ENCODE assay signal across 24 cellular contexts in the genomic region with DNA sequence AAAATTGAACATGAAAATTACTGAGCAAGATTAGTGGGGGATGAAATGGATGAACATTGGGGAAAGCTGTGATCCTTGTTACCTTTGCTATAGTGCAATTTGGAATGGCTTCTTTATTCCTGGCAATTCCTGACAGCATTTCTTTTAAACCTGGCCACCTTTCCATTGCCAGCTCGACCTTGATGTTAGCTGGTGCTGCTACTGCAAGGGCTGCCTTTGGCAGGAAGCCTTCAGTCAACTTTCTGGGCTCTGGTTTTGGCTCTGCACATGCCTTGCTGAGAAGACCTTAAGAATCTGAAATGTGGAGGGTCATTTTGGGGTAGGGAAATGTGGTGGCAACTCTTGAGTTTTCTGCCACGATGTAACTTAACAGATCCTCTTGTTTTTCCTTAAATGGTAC.
DNase-seq lines count a peak whose midpoint lies in the region; ATAC-seq and TF ChIP-seq lines count a peak whose summit lies in the region.
"Had no signal": no experiment of that assay in that cellular context is flagged by ENCODE, and none has a peak within 500 bp of the region (broad histone marks: within the 10 kb centered on the region; RNA-seq: fewer than 3 reads in every experiment).

No MANE protein-coding gene starts in this region.

- no peak overlapping the region for H3T11ph ChIP-seq in H9 (ENCODE audit: low read length)

- H2AFZ ChIP-seq in H9 (ENCODE audit: low read length) = no peak overlapping the region

- no peak overlapping the region for H3K23ac ChIP-seq in H9 (ENCODE audit: insufficient read length, low read depth, low read length)

- H2BK15ac ChIP-seq in H9 (ENCODE audit: low read depth, low read length) = no peak overlapping the region

- no peaks in the 10 kb centered on the region for H3K9me3 ChIP-seq in CD4-positive, alpha-beta memory T cell (ENCODE audit: control insufficient read depth in 1 of 2, low read length in 2 of 2)
- H3K9me3 ChIP-seq in H9 (ENCODE audit: control insufficient read depth, low read depth, low read length) = no peaks in the 10 kb centered on the region
- H3K9me3 ChIP-seq: colonic mucosa, mucosa of descending colon had no signal

- DNase-seq in CD4-positive, alpha-beta memory T cell = no peak
- DNase-seq in H9 (no peak), cerebellar cortex (ENCODE audit: low spot score) (peak; percentile 78), amniotic stem cell (lab: John Stamatoyannopoulos, UW) (no peak), GM10248 (ENCODE audit: extremely low spot score) (no peak)
- no peak for DNase-seq in naive thymus-derived CD8-positive, alpha-beta T cell
- DNase-seq: activated CD8-positive, alpha-beta memory T cell treated with anti-CD3 and anti-CD28 coated beads, Interleukin-2, amount 50 U/mL, for 4 hours; activated naive CD8-positive, alpha-beta T cell treated with anti-CD3 and anti-CD28 coated beads, Interleukin-2, amount 10 ng/mL, durations not matched to agents 7 days and 5 days; colonic mucosa; COR-L47; effector memory CD4-positive, alpha-beta T cell; foreskin fibroblast; HCEC 1CT; hippocampal formation; mucosa of descending colon; NCI-H1092 treated with DMSO at 0.1 percent for 48 hours; NCI-H1930; posterior cingulate gyrus; stimulated activated CD4-positive, alpha-beta T cell treated with anti-CD3 and anti-CD28 coated beads, Interleukin-15, amount 100 ng/mL, for 24 hours; stimulated activated naive CD8-positive, alpha-beta T cell treated with anti-CD3 and anti-CD28 coated beads, Interleukin-15, amount 100 ng/mL, for 72 hours; T-helper 9 cell; trophoblast cell had no signal

- intact Hi-C loops in CD4-positive, alpha-beta memory T cell (cut with micrococcal nuclease) = no loop called here

- H3K27me3 ChIP-seq in CD4-positive, alpha-beta memory T cell (ENCODE audit: insufficient read depth, low read length) = no peaks in the 10 kb centered on the region
- no peaks in the 10 kb centered on the region for H3K27me3 ChIP-seq in H9 (ENCODE audit: insufficient read depth, low read length)
- H3K27me3 ChIP-seq: colonic mucosa had no signal

- no peaks in the 10 kb centered on the region for H3K36me3 ChIP-seq in CD4-positive, alpha-beta memory T cell (ENCODE audit: insufficient read depth, low read length)
- H3K36me3 ChIP-seq: colonic mucosa had no signal

- WGBS in H9 (ENCODE audit: extremely low coverage, insufficient read length, low lambda C conversion rate) = no CpG with 5 or more reads among the region's 2 CpGs

- no peak overlapping the region for H3K4ac ChIP-seq in H9 (ENCODE audit: low read depth, low read length)

- no peak overlapping the region for H3K27ac ChIP-seq in CD4-positive, alpha-beta memory T cell (ENCODE audit: low read depth, low read length)
- no peak overlapping the region for H3K27ac ChIP-seq in H9 (ENCODE audit: insufficient read length, low read depth, low read length)
- H3K27ac ChIP-seq: colonic mucosa had no signal

- H3K4me2 ChIP-seq in H9 (ENCODE audit: insufficient read depth, insufficient read length, low read length) = no peak overlapping the region

- H3K79me1 ChIP-seq in H9 (ENCODE audit: insufficient read depth, low read depth, low read length, poor library complexity, severe bottlenecking) = no peaks in the 10 kb centered on the region

- H3K27ac Mint-ChIP-seq in CD4-positive, alpha-beta memory T cell = peak overlapping the region in 5 of 7 donors; percentile 38 to 77 (median 57)
- H3K27ac Mint-ChIP-seq in H9 = peak overlapping the region in 2 of 3 experiments; percentile 10 to 50; a peak in 1 of 7 replicates
- peak overlapping the region in 8 of 10 donors; percentile 2 to 60 (median 33) for H3K27ac Mint-ChIP-seq in naive thymus-derived CD8-positive, alpha-beta T cell
- H3K27ac Mint-ChIP-seq: activated naive CD8-positive, alpha-beta T cell treated with anti-CD3 and anti-CD28 coated beads, Interleukin-2, amount 10 ng/mL, durations not matched to agents 7 days and 5 days; stimulated activated naive CD8-positive, alpha-beta T cell treated with anti-CD3 and anti-CD28 coated beads, Interleukin-15, amount 100 ng/mL, for 72 hours had no signal

- H3K14ac ChIP-seq in H9 (ENCODE audit: insufficient read depth, low read length) = no peak overlapping the region

- H2BK12ac ChIP-seq in H9 (ENCODE audit: insufficient read length, low read depth, low read length) = no peak overlapping the region

- no peak overlapping the region for H2BK120ac ChIP-seq in H9 (ENCODE audit: low read depth, low read length, poor library complexity, severe bottlenecking)

- TF ChIP-seq CTCF in H9 (conservative IDR thresholded peaks at IDR 0.05) = no peak
- no peak for TF ChIP-seq CTCF in GM10248 (IDR thresholded peaks at IDR 0.05; ENCODE audit: control extremely low read depth, extremely low read depth, low read depth, missing control alignments)

- no peaks in the 10 kb centered on the region for H3K9me3 Mint-ChIP-seq in CD4-positive, alpha-beta memory T cell
- no peaks in the 10 kb centered on the region for H3K9me3 Mint-ChIP-seq in H9
- no peaks in the 10 kb centered on the region for H3K9me3 Mint-ChIP-seq in naive thymus-derived CD8-positive, alpha-beta T cell
- H3K9me3 Mint-ChIP-seq: activated naive CD8-positive, alpha-beta T cell treated with anti-CD3 and anti-CD28 coated beads, Interleukin-2, amount 10 ng/mL, durations not matched to agents 7 days and 5 days; neural crest cell; stimulated activated naive CD8-positive, alpha-beta T cell treated with anti-CD3 and anti-CD28 coated beads, Interleukin-15, amount 100 ng/mL, for 72 hours had no signal

- H3K4me1 Mint-ChIP-seq in CD4-positive, alpha-beta memory T cell = peaks cover 29 to 73% (median 49%) of the 10 kb centered on the region in 4 donors
- H3K4me1 Mint-ChIP-seq in H9 = peaks cover 3 to 4% of the 10 kb centered on the region in 2 experiments; a peak in 3 of 4 replicates
- peaks cover 38 to 84% (median 70%) of the 10 kb centered on the region in 4 donors for H3K4me1 Mint-ChIP-seq in naive thymus-derived CD8-positive, alpha-beta T cell
- H3K4me1 Mint-ChIP-seq: neural crest cell had no signal

- no peak overlapping the region for H3K4me3 Mint-ChIP-seq in CD4-positive, alpha-beta memory T cell
- H3K4me3 Mint-ChIP-seq in H9 = no peak overlapping the region
- no peak overlapping the region for H3K4me3 Mint-ChIP-seq in naive thymus-derived CD8-positive, alpha-beta T cell
- H3K4me3 Mint-ChIP-seq: activated naive CD8-positive, alpha-beta T cell treated with anti-CD3 and anti-CD28 coated beads, Interleukin-2, amount 10 ng/mL, durations not matched to agents 7 days and 5 days; neural crest cell; stimulated activated naive CD8-positive, alpha-beta T cell treated with anti-CD3 and anti-CD28 coated beads, Interleukin-15, amount 100 ng/mL, for 72 hours had no signal

- H3K23me2 ChIP-seq in H9 (ENCODE audit: insufficient read length, low read depth, low read length, poor library complexity, severe bottlenecking) = no peaks in the 10 kb centered on the region

- H2AK5ac ChIP-seq in H9 (ENCODE audit: insufficient read length, low read length) = no peak overlapping the region

- no peaks in the 10 kb centered on the region for H3K27me3 Mint-ChIP-seq in CD4-positive, alpha-beta memory T cell
- H3K27me3 Mint-ChIP-seq in H9 (ENCODE audit: low read depth) = no peaks in the 10 kb centered on the region; the same call in 1 of the 2 replicates
- H3K27me3 Mint-ChIP-seq in naive thymus-derived CD8-positive, alpha-beta T cell = no peaks in the 10 kb centered on the region
- H3K27me3 Mint-ChIP-seq: activated naive CD8-positive, alpha-beta T cell treated with anti-CD3 and anti-CD28 coated beads, Interleukin-2, amount 10 ng/mL, durations not matched to agents 7 days and 5 days; stimulated activated naive CD8-positive, alpha-beta T cell treated with anti-CD3 and anti-CD28 coated beads, Interleukin-15, amount 100 ng/mL, for 72 hours had no signal

- H4K8ac ChIP-seq in H9 (replicated peaks; ENCODE audit: insufficient read length, low read depth, low read length) = no peak overlapping the region

- no peak overlapping the region for H2BK20ac ChIP-seq in H9 (ENCODE audit: low read depth, low read length, poor library complexity, severe bottlenecking)

- no peak overlapping the region for H3K9ac ChIP-seq in H9 (ENCODE audit: extremely low read depth, insufficient read length, low read length)

- no peak overlapping the region for H3K56ac ChIP-seq in H9 (ENCODE audit: insufficient read length, low read depth, low read length)

- H2BK5ac ChIP-seq in H9 (ENCODE audit: insufficient read length, low read length) = no peak overlapping the region

- peaks cover 4 to 5% of the 10 kb centered on the region in 2 donors for H3K36me3 Mint-ChIP-seq in CD4-positive, alpha-beta memory T cell
- peaks cover 0 to 1% (median 0%) of the 10 kb centered on the region in 3 experiments; a peak in 1 of 7 replicates for H3K36me3 Mint-ChIP-seq in H9 (ENCODE audit: insufficient read depth in 1 of 3, low read depth in 3 of 3)
- peaks cover 0 to 2% (median 0%) of the 10 kb centered on the region in 3 donors for H3K36me3 Mint-ChIP-seq in naive thymus-derived CD8-positive, alpha-beta T cell

- H3K4me1 ChIP-seq in CD4-positive, alpha-beta memory T cell (ENCODE audit: insufficient read depth, low read length) = no peaks in the 10 kb centered on the region
- no peaks in the 10 kb centered on the region for H3K4me1 ChIP-seq in H9 (ENCODE audit: insufficient read depth, low read length)
- H3K4me1 ChIP-seq: colonic mucosa had no signal

- CTCF ChIA-PET in CD4-positive, alpha-beta memory T cell (lab: Charles Lee; ENCODE audit: partially characterized antibody) = no interaction called here
- CTCF ChIA-PET in GM10248 (lab: Yijun Ruan, JAX) = interaction anchor here (1.0 to 5.5 kb wide), 6 partner anchors 7 to 129 kb away, joined by 3 to 31 read pairs (median 6); no protein-coding TSS in a partner anchor

- H4K5ac ChIP-seq in H9 (ENCODE audit: insufficient read length, low read depth, low read length) = no peak overlapping the region

- H3K4me3 ChIP-seq in CD4-positive, alpha-beta memory T cell (ENCODE audit: low read length in 2 of 2) = no peak overlapping the region
- H3K4me3 ChIP-seq: colonic mucosa, mucosa of descending colon had no signal

- ATAC-seq in naive thymus-derived CD8-positive, alpha-beta T cell = no peak
- no peak for ATAC-seq in GM19395 (IDR thresholded peaks at IDR 0.05; ENCODE audit: unreplicated experiment)
- ATAC-seq: mucosa of descending colon; stimulated activated naive CD8-positive, alpha-beta T cell treated with anti-CD3 and anti-CD28 coated beads, Interleukin-15, amount 100 ng/mL, for 72 hours had no signal

- POLR2A ChIA-PET in CD4-positive, alpha-beta memory T cell (lab: Charles Lee; ENCODE audit: partially characterized antibody) = no interaction called here
- POLR2A ChIA-PET in naive thymus-derived CD8-positive, alpha-beta T cell (lab: Charles Lee) = no interaction called here
- POLR2A ChIA-PET in GM10248 (lab: Yijun Ruan, JAX) = no interaction called here

- no peaks in the 10 kb centered on the region for H4K20me1 ChIP-seq in H9 (ENCODE audit: control insufficient read depth, insufficient read depth, insufficient read length)

- H3K79me2 ChIP-seq in H9 (ENCODE audit: insufficient read depth, low read length) = peaks cover 4% of the 10 kb centered on the region; the same call in 1 of the 2 replicates

- no peak overlapping the region for H4K91ac ChIP-seq in H9 (ENCODE audit: insufficient read length, low read depth, low read length)

- H3K18ac ChIP-seq in H9 (ENCODE audit: insufficient read length, low read depth, low read length) = no peak overlapping the region
